1 cellular context compared by ENCODE assay signal in genomic region chr20:1467082-1467354, GRCh38.
TF ChIP-seq lines count a peak whose summit lies in the region.

No MANE protein-coding gene starts in this region.

TF ChIP-seq in HepG2, 621 proteins besides CTCF, POLR2A, EP300 and RAD21 (continues in another document):
- TF ChIP-seq ZNF549 (CRISPR knock-in tag; IDR thresholded peaks at IDR 0.05) (no peak), SMC3 (IDR thresholded peaks at IDR 0.05; ENCODE audit: low read length) (0 out of 2 replicates have a peak, but pooled peaks have one; percentile 34), NFYB (CRISPR knock-in tag; IDR thresholded peaks at IDR 0.05) (no peak), ZNF362 (CRISPR knock-in tag; IDR thresholded peaks at IDR 0.05; ENCODE audit: borderline replicate concordance) (no peak), ZNF749 (CRISPR knock-in tag; IDR thresholded peaks at IDR 0.05; ENCODE audit: borderline replicate concordance) (peak; percentile 64), GFI1 (CRISPR knock-in tag; IDR thresholded peaks at IDR 0.05; ENCODE audit: borderline replicate concordance) (no peak), MXD4 (CRISPR knock-in tag; IDR thresholded peaks at IDR 0.05) (no peak), THYN1 (CRISPR knock-in tag; IDR thresholded peaks at IDR 0.05; ENCODE audit: borderline replicate concordance, low read depth) (no peak), ETS1 (CRISPR knock-in tag; IDR thresholded peaks at IDR 0.05) (no peak; the same call in 1 of the 2 replicates), RBM22 (optimal IDR thresholded peaks at IDR 0.05; ENCODE audit: low read length) (peak; percentile 2), KDM2A (CRISPR knock-in tag; IDR thresholded peaks at IDR 0.05; ENCODE audit: borderline replicate concordance, low read depth) (no peak), ELF4 (CRISPR knock-in tag; IDR thresholded peaks at IDR 0.05; ENCODE audit: borderline replicate concordance) (0 out of 2 replicates have a peak, but pooled peaks have one; percentile 16), ZNF251 (CRISPR knock-in tag; IDR thresholded peaks at IDR 0.05) (0 out of 2 replicates have a peak, but pooled peaks have one; percentile 53), REL (CRISPR knock-in tag; conservative IDR thresholded peaks at IDR 0.05) (no peak), ZNF724P (CRISPR knock-in tag; IDR thresholded peaks at IDR 0.05; ENCODE audit: borderline replicate concordance) (peak; percentile 8; the same call in 1 of the 2 replicates), ZSCAN22 (CRISPR knock-in tag; IDR thresholded peaks at IDR 0.05) (no peak), MAZ (IDR thresholded peaks at IDR 0.05; ENCODE audit: borderline replicate concordance, low read depth, low read length) (no peak), MAZ (CRISPR knock-in tag; IDR thresholded peaks at IDR 0.05; ENCODE audit: low read depth) (no peak), ZNF367 (CRISPR knock-in tag; IDR thresholded peaks at IDR 0.05; ENCODE audit: borderline replicate concordance) (no peak), E2F2 (CRISPR knock-in tag; IDR thresholded peaks at IDR 0.05; ENCODE audit: borderline replicate concordance) (no peak), MYC (CRISPR knock-in tag; IDR thresholded peaks at IDR 0.05; ENCODE audit: borderline replicate concordance) (no peak), ZNF790 (CRISPR knock-in tag; IDR thresholded peaks at IDR 0.05; ENCODE audit: borderline replicate concordance) (no peak), SNAI1 (CRISPR knock-in tag; IDR thresholded peaks at IDR 0.05; ENCODE audit: borderline replicate concordance) (no peak), PAXIP1 (CRISPR knock-in tag; conservative IDR thresholded peaks at IDR 0.05) (no peak), RBFOX2 (IDR thresholded peaks at IDR 0.05; ENCODE audit: low read depth, low read length) (no peak), ZNF232 (CRISPR knock-in tag; IDR thresholded peaks at IDR 0.05; ENCODE audit: borderline replicate concordance) (peak; percentile 9; the same call in 1 of the 2 replicates), BRCA1 (CRISPR knock-in tag; IDR thresholded peaks at IDR 0.05) (0 out of 2 replicates have a peak, but pooled peaks have one; percentile 2), ZNF878 (CRISPR knock-in tag; IDR thresholded peaks at IDR 0.05) (no peak), SNAPC2 (CRISPR knock-in tag; IDR thresholded peaks at IDR 0.05) (no peak), BRD4 (CRISPR knock-in tag; IDR thresholded peaks at IDR 0.05) (no peak), KLF13 (CRISPR knock-in tag; IDR thresholded peaks at IDR 0.05) (no peak), PCBP2 (optimal IDR thresholded peaks at IDR 0.05; ENCODE audit: low read depth, low read length, poor library complexity, severe bottlenecking) (no peak), JUND (CRISPR knock-in tag; IDR thresholded peaks at IDR 0.05) (no peak), NFKB2 (CRISPR knock-in tag; IDR thresholded peaks at IDR 0.05; ENCODE audit: borderline replicate concordance) (0 out of 2 replicates have a peak, but pooled peaks have one; percentile 2), TBX2 (CRISPR knock-in tag; IDR thresholded peaks at IDR 0.05; ENCODE audit: borderline replicate concordance) (peak; percentile 14), AKAP8 (CRISPR knock-in tag; IDR thresholded peaks at IDR 0.05) (no peak), SRY (CRISPR knock-in tag; IDR thresholded peaks at IDR 0.05) (no peak), DR1 (CRISPR knock-in tag; IDR thresholded peaks at IDR 0.05) (no peak; the same call in 1 of the 2 replicates), RFX5 (IDR thresholded peaks at IDR 0.05; ENCODE audit: low read depth, low read length) (0 out of 2 replicates have a peak, but pooled peaks have one; percentile 5), HHEX (CRISPR knock-in tag; IDR thresholded peaks at IDR 0.05) (no peak), SMAD3 (CRISPR knock-in tag; IDR thresholded peaks at IDR 0.05) (no peak), U2AF2 (IDR thresholded peaks at IDR 0.05; ENCODE audit: low read depth, low read length) (no peak), ZNF800 (CRISPR knock-in tag; IDR thresholded peaks at IDR 0.05) (no peak), HES4 (CRISPR knock-in tag; IDR thresholded peaks at IDR 0.05; ENCODE audit: borderline replicate concordance) (no peak), ATAD3A (CRISPR knock-in tag; IDR thresholded peaks at IDR 0.05) (no peak), SOX5 (CRISPR knock-in tag; IDR thresholded peaks at IDR 0.05; ENCODE audit: borderline replicate concordance) (no peak), KDM4B (CRISPR knock-in tag; IDR thresholded peaks at IDR 0.05) (no peak), ZNF580 (CRISPR knock-in tag; IDR thresholded peaks at IDR 0.05; ENCODE audit: borderline replicate concordance, low read depth) (peak; percentile 17; the same call in 1 of the 2 replicates)
- TF ChIP-seq, protein P1, sequence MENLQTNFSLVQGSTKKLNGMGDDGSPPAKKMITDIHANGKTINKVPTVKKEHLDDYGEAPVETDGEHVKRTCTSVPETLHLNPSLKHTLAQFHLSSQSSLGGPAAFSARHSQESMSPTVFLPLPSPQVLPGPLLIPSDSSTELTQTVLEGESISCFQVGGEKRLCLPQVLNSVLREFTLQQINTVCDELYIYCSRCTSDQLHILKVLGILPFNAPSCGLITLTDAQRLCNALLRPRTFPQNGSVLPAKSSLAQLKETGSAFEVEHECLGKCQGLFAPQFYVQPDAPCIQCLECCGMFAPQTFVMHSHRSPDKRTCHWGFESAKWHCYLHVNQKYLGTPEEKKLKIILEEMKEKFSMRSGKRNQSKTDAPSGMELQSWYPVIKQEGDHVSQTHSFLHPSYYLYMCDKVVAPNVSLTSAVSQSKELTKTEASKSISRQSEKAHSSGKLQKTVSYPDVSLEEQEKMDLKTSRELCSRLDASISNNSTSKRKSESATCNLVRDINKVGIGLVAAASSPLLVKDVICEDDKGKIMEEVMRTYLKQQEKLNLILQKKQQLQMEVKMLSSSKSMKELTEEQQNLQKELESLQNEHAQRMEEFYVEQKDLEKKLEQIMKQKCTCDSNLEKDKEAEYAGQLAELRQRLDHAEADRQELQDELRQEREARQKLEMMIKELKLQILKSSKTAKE (CRISPR knock-in tag; IDR thresholded peaks at IDR 0.05; ENCODE audit: borderline replicate concordance), result no peak
- TF ChIP-seq, protein P2, sequence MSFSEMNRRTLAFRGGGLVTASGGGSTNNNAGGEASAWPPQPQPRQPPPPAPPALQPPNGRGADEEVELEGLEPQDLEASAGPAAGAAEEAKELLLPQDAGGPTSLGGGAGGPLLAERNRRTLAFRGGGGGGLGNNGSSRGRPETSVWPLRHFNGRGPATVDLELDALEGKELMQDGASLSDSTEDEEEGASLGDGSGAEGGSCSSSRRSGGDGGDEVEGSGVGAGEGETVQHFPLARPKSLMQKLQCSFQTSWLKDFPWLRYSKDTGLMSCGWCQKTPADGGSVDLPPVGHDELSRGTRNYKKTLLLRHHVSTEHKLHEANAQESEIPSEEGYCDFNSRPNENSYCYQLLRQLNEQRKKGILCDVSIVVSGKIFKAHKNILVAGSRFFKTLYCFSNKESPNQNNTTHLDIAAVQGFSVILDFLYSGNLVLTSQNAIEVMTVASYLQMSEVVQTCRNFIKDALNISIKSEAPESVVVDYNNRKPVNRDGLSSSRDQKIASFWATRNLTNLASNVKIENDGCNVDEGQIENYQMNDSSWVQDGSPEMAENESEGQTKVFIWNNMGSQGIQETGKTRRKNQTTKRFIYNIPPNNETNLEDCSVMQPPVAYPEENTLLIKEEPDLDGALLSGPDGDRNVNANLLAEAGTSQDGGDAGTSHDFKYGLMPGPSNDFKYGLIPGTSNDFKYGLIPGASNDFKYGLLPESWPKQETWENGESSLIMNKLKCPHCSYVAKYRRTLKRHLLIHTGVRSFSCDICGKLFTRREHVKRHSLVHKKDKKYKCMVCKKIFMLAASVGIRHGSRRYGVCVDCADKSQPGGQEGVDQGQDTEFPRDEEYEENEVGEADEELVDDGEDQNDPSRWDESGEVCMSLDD (CRISPR knock-in tag; IDR thresholded peaks at IDR 0.05; ENCODE audit: borderline replicate concordance), result no peak
- TF ChIP-seq, protein P3, sequence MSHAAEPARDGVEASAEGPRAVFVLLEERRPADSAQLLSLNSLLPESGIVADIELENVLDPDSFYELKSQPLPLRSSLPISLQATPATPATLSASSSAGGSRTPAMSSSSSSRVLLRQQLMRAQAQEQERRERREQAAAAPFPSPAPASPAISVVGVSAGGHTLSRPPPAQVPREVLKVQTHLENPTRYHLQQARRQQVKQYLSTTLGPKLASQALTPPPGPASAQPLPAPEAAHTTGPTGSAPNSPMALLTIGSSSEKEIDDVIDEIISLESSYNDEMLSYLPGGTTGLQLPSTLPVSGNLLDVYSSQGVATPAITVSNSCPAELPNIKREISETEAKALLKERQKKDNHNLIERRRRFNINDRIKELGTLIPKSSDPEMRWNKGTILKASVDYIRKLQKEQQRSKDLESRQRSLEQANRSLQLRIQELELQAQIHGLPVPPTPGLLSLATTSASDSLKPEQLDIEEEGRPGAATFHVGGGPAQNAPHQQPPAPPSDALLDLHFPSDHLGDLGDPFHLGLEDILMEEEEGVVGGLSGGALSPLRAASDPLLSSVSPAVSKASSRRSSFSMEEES (CRISPR knock-in tag; IDR thresholded peaks at IDR 0.05), result no peak
- TF ChIP-seq, protein P4, sequence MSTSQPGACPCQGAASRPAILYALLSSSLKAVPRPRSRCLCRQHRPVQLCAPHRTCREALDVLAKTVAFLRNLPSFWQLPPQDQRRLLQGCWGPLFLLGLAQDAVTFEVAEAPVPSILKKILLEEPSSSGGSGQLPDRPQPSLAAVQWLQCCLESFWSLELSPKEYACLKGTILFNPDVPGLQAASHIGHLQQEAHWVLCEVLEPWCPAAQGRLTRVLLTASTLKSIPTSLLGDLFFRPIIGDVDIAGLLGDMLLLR (CRISPR knock-in tag; IDR thresholded peaks at IDR 0.05), result no peak
